Comparison of ENCODE assay signal across 8 cellular contexts in genomic region chr13:40589285-40590109, GRCh38.
A peak's percentile ranks its signal among the peaks of the same experiment; 100 is the strongest.
DNase-seq lines count a peak whose midpoint lies in the region; ATAC-seq lines count a peak whose summit lies in the region.

No MANE protein-coding gene starts in this region.

- peak; percentile 92 for ATAC-seq in GM19025 (IDR thresholded peaks at IDR 0.05; ENCODE audit: low read depth, unreplicated experiment)
- peak; percentile 86 for ATAC-seq in HG03135 (IDR thresholded peaks at IDR 0.05; ENCODE audit: unreplicated experiment)

- peaks cover 0 to 19% (median 12%) of the 10 kb centered on the region in 11 experiments; a peak in 19 of 22 replicates for H3K9me3 ChIP-seq in BLaER1 treated with 17β-estradiol and CSF1 and Interleukin-3, amounts not matched to agents 10 nM and 100 nM (replicated peaks in 1 of 11)
- H3K9me3 ChIP-seq in muscle layer of duodenum (ENCODE audit: control insufficient read depth in 1 of 2, low read length in 2 of 2) = no peaks in the 10 kb centered on the region

- no peaks in the 10 kb centered on the region for H3K27me3 ChIP-seq in BLaER1 treated with 17β-estradiol and CSF1 and Interleukin-3, amounts not matched to agents 10 nM and 100 nM
- no peaks in the 10 kb centered on the region for H3K27me3 ChIP-seq in muscle layer of duodenum (ENCODE audit: low read depth, low read length)

- peak overlapping the region; percentile 79 to 97 (median 91) for H3K4me2 ChIP-seq in BLaER1 treated with 17β-estradiol and CSF1 and Interleukin-3, amounts not matched to agents 10 nM and 100 nM

- peaks cover 0 to 18% (median 4%) of the 10 kb centered on the region in 11 experiments; a peak in 10 of 22 replicates for H3K36me3 ChIP-seq in BLaER1 treated with 17β-estradiol and CSF1 and Interleukin-3, amounts not matched to agents 10 nM and 100 nM
- no peaks in the 10 kb centered on the region for H3K36me3 ChIP-seq in muscle layer of duodenum (ENCODE audit: control insufficient read depth in 1 of 2, insufficient read depth in 2 of 2, low read length in 2 of 2)

- peak overlapping the region; percentile 1 to 56 (median 41); a peak in 16 of 20 replicates for H3K4me3 ChIP-seq in BLaER1 treated with 17β-estradiol and CSF1 and Interleukin-3, amounts not matched to agents 10 nM and 100 nM
- H3K4me3 ChIP-seq in muscle layer of duodenum (ENCODE audit: low read depth in 1 of 2, low read length in 2 of 2) = no peak overlapping the region

- peak overlapping the region; percentile 76 to 88 (median 83) for H3K9ac ChIP-seq in BLaER1 treated with 17β-estradiol and CSF1 and Interleukin-3, amounts not matched to agents 10 nM and 100 nM

- peaks cover 0 to 3% (median 0%) of the 10 kb centered on the region in 11 experiments; a peak in 2 of 22 replicates for H4K20me1 ChIP-seq in BLaER1 treated with 17β-estradiol and CSF1 and Interleukin-3, amounts not matched to agents 10 nM and 100 nM

- peaks cover 67 to 92% (median 83%) of the 10 kb centered on the region in 10 experiments for H3K4me1 ChIP-seq in BLaER1 treated with 17β-estradiol and CSF1 and Interleukin-3, amounts not matched to agents 10 nM and 100 nM
- H3K4me1 ChIP-seq in muscle layer of duodenum (ENCODE audit: control insufficient read depth in 1 of 2, insufficient read depth in 2 of 2, low read length in 2 of 2) = peaks cover 16 to 48% of the 10 kb centered on the region in 2 donors

- H3K27ac ChIP-seq in BLaER1 treated with 17β-estradiol and CSF1 and Interleukin-3, amounts not matched to agents 10 nM and 100 nM = peak overlapping the region; percentile 88 to 99 (median 96)
- H3K27ac ChIP-seq in epithelial cell of prostate (peak overlapping the region; percentile 78), muscle layer of duodenum (ENCODE audit: low read length) (peak overlapping the region; percentile 25)

- DNase-seq in SIG-M5 treated with dmso at 0.1 percent for 504 hours (lab: John Stamatoyannopoulos, UW; ENCODE audit: unreplicated experiment) = peak; percentile 94
- peak; percentile 62 for DNase-seq in epithelial cell of prostate (ENCODE audit: low read depth, low spot score)
- no peak for DNase-seq in stimulated activated CD4-positive, alpha-beta T cell treated with anti-CD3 and anti-CD28 coated beads, Interleukin-2, amount 100 ng/mL, for 48 hours
- no peak for DNase-seq in NCI-H69 (lab: John Stamatoyannopoulos, UW)

Comparison
In these comparisons a context has a peak if more than half of its experiments do, and no peak if none do; other contexts are left out.
1. H3K27ac ChIP-seq: peak in every context shown above with its lines; median percentile 96 in BLaER1 treated with 17β-estradiol and CSF1 and Interleukin-3, amounts not matched to agents 10 nM and 100 nM; 78 in epithelial cell of prostate; 25 in muscle layer of duodenum.
2. H3K4me3 ChIP-seq: peak in BLaER1 treated with 17β-estradiol and CSF1 and Interleukin-3, amounts not matched to agents 10 nM and 100 nM (10 of 10); none in muscle layer of duodenum (0 of 2).
3. DNase-seq: peak in SIG-M5 treated with dmso at 0.1 percent for 504 hours (single experiment) and epithelial cell of prostate (single experiment); none in stimulated activated CD4-positive, alpha-beta T cell treated with anti-CD3 and anti-CD28 coated beads, Interleukin-2, amount 100 ng/mL, for 48 hours (0 of 2) and NCI-H69 (single experiment).